In genomic region chr22:25174156-25174887, GRCh38 we compare ENCODE assay signal across 24 cellular contexts. TPM values are rescaled to one million over a fixed set of nuclear protein-coding genes. Genes with fewer than 3 reads are reported as not detected.
"Had no signal": no experiment of that assay in that cellular context is flagged by ENCODE, and none has a peak within 500 bp of the region (broad histone marks: within the 10 kb centered on the region; RNA-seq: fewer than 3 reads in every experiment).

No MANE protein-coding gene starts in this region.

- H3K27ac ChIP-seq: HL-60, SJCRH30 had no signal

- FAIRE-seq: HTR-8/SVneo had no signal

- ATAC-seq: Panc1, PC-3, Right ventricle myocardium inferior, SK-N-SH treated with all-trans-retinoic acid at 6 μM for 48 hours had no signal

- DNase-seq: Karpas-422, KG1, MG63, NCI-H1092 treated with DMSO at 0.1 percent for 48 hours, NCI-H1436, NCI-H187, NCI-H2029, NCI-H2081 treated with DMSO at 0.1 percent for 48 hours, NCI-H2171, NCI-H226, NCI-H446, NCI-H510A, NCI-H524 treated with DMSO at 0.1 percent for 48 hours, NCI-H69, NCI-H774, PC-3, SHP77 treated with DMSO at 0.1 percent for 48 hours, SJCRH30 had no signal

RNA-seq across cellular contexts. Expression of gene CRYBB3, which starts 25.3 kb away (rescaled TPM):
- total RNA-seq: OCI-LY7, Right ventricle myocardium inferior, SJCRH30 had no signal

RNA-seq across cellular contexts. Expression of gene CRYBB2, which starts 45.1 kb away (rescaled TPM):
- total RNA-seq: OCI-LY7, PC-3, Right ventricle myocardium inferior had no signal
